In genomic region chr5:125043781-125044391, GRCh38 we compare ENCODE assay signal across 1 cellular context.
A peak's percentile ranks its signal among the peaks of the same experiment; 100 is the strongest.
TF ChIP-seq lines count a peak whose summit lies in the region.

No MANE protein-coding gene starts in this region.

TF ChIP-seq in HEK293, 187 proteins besides CTCF, POLR2A, EP300 and RAD21 (continued from another document and continues in another):
- peak; percentile 73 for TF ChIP-seq OSR2 (tag by site-specific recombination; IDR thresholded peaks at IDR 0.05)
- TF ChIP-seq ZNF645 (tag by site-specific recombination; IDR thresholded peaks at IDR 0.05), result no peak
- no peak for TF ChIP-seq ZNF10 (tag by site-specific recombination; IDR thresholded peaks at IDR 0.05)
- TF ChIP-seq ZSCAN4 (tag by site-specific recombination; IDR thresholded peaks at IDR 0.05), result no peak
- peak; percentile 79 for TF ChIP-seq ZNF18 (tag by site-specific recombination; IDR thresholded peaks at IDR 0.05)
- TF ChIP-seq ZSCAN5A (tag by site-specific recombination; IDR thresholded peaks at IDR 0.05), result no peak
- no peak for TF ChIP-seq MEIS1 (CRISPR knock-in tag; IDR thresholded peaks at IDR 0.05; ENCODE audit: borderline replicate concordance)
- TF ChIP-seq ZNF654 (tag by site-specific recombination; IDR thresholded peaks at IDR 0.05; ENCODE audit: low read depth), result no peak
- TF ChIP-seq ZNF169 (tag by site-specific recombination; IDR thresholded peaks at IDR 0.05), result no peak
- no peak for TF ChIP-seq ZBTB44 (tag by site-specific recombination; IDR thresholded peaks at IDR 0.05)
- TF ChIP-seq ZNF48 (tag by site-specific recombination; IDR thresholded peaks at IDR 0.05), result no peak
- TF ChIP-seq ZNF629 (tag by site-specific recombination; IDR thresholded peaks at IDR 0.05), result peak; percentile 63
- TF ChIP-seq ZNF658 (tag by site-specific recombination; IDR thresholded peaks at IDR 0.05), result no peak
- no peak for TF ChIP-seq ZNF324 (tag by site-specific recombination; IDR thresholded peaks at IDR 0.05)
- TF ChIP-seq PRDM4 (tag by site-specific recombination; IDR thresholded peaks at IDR 0.05), result peak; percentile 37; the same call in 1 of the 2 replicates
- no peak for TF ChIP-seq ZNF175 (tag by site-specific recombination; IDR thresholded peaks at IDR 0.05)
- TF ChIP-seq KLF16 (tag by site-specific recombination; IDR thresholded peaks at IDR 0.05), result no peak
- no peak for TF ChIP-seq ZNF639 (tag by site-specific recombination; IDR thresholded peaks at IDR 0.05)
- TF ChIP-seq OVOL3 (tag by site-specific recombination; IDR thresholded peaks at IDR 0.05), result no peak; the same call in none of the 2 replicates
- TF ChIP-seq ZBTB6 (tag by site-specific recombination; IDR thresholded peaks at IDR 0.05), result no peak
- TF ChIP-seq ZNF114 (tag by site-specific recombination; IDR thresholded peaks at IDR 0.05), result no peak
- no peak for TF ChIP-seq ZNF398 (tag by site-specific recombination; IDR thresholded peaks at IDR 0.05)
- TF ChIP-seq ZNF548 (tag by site-specific recombination; IDR thresholded peaks at IDR 0.05), result no peak
- TF ChIP-seq ZNF157 (tag by site-specific recombination; IDR thresholded peaks at IDR 0.05), result no peak
- TF ChIP-seq ZBTB21 (tag by site-specific recombination; IDR thresholded peaks at IDR 0.05), result peak; percentile 34; the same call in 1 of the 2 replicates
- no peak for TF ChIP-seq HOXC10 (CRISPR knock-in tag; IDR thresholded peaks at IDR 0.05)
- TF ChIP-seq ZNF623 (tag by site-specific recombination; IDR thresholded peaks at IDR 0.05), result no peak
- no peak for TF ChIP-seq ZNF239 (tag by site-specific recombination; IDR thresholded peaks at IDR 0.05)
- TF ChIP-seq ZBTB8A (tag by site-specific recombination; IDR thresholded peaks at IDR 0.05), result 0 out of 2 replicates have a peak, but pooled peaks have one; percentile 15
- TF ChIP-seq MYNN (tag by site-specific recombination; IDR thresholded peaks at IDR 0.05; ENCODE audit: borderline replicate concordance), result no peak
- TF ChIP-seq ZNF488 (tag by site-specific recombination; IDR thresholded peaks at IDR 0.05), result no peak
- TF ChIP-seq ZNF140 (tag by site-specific recombination; IDR thresholded peaks at IDR 0.05), result no peak
- TF ChIP-seq ZNF266 (tag by site-specific recombination; IDR thresholded peaks at IDR 0.05; ENCODE audit: low read depth), result no peak
- TF ChIP-seq SALL2 (tag by site-specific recombination; IDR thresholded peaks at IDR 0.05; ENCODE audit: borderline replicate concordance), result no peak
- TF ChIP-seq ZNF416 (tag by site-specific recombination; IDR thresholded peaks at IDR 0.05), result no peak
- peak; percentile 78 for TF ChIP-seq PRDM6 (tag by site-specific recombination; IDR thresholded peaks at IDR 0.05)
- TF ChIP-seq IKZF3 (tag by site-specific recombination; IDR thresholded peaks at IDR 0.05), result peak; percentile 77
- TF ChIP-seq ZNF596 (tag by site-specific recombination; IDR thresholded peaks at IDR 0.05), result no peak
- TF ChIP-seq ZNF571 (tag by site-specific recombination; IDR thresholded peaks at IDR 0.05), result no peak
- no peak for TF ChIP-seq ZNF302 (tag by site-specific recombination; IDR thresholded peaks at IDR 0.05; ENCODE audit: low read depth)
- no peak for TF ChIP-seq GLI4 (tag by site-specific recombination; IDR thresholded peaks at IDR 0.05)
- no peak for TF ChIP-seq ZNF174 (tag by site-specific recombination; IDR thresholded peaks at IDR 0.05)
- TF ChIP-seq ZNF449 (tag by site-specific recombination; IDR thresholded peaks at IDR 0.05), result peak; percentile 48; the same call in 1 of the 2 replicates
- no peak for TF ChIP-seq EGR2 (tag by site-specific recombination; IDR thresholded peaks at IDR 0.05; ENCODE audit: low read depth)
- TF ChIP-seq SP7 (tag by site-specific recombination; IDR thresholded peaks at IDR 0.05), result peak; percentile 49; the same call in 1 of the 2 replicates
- no peak for TF ChIP-seq ZNF433 (tag by site-specific recombination; IDR thresholded peaks at IDR 0.05; ENCODE audit: low read depth)
- no peak for TF ChIP-seq YY2 (tag by site-specific recombination; IDR thresholded peaks at IDR 0.05)
